In the genomic region with DNA sequence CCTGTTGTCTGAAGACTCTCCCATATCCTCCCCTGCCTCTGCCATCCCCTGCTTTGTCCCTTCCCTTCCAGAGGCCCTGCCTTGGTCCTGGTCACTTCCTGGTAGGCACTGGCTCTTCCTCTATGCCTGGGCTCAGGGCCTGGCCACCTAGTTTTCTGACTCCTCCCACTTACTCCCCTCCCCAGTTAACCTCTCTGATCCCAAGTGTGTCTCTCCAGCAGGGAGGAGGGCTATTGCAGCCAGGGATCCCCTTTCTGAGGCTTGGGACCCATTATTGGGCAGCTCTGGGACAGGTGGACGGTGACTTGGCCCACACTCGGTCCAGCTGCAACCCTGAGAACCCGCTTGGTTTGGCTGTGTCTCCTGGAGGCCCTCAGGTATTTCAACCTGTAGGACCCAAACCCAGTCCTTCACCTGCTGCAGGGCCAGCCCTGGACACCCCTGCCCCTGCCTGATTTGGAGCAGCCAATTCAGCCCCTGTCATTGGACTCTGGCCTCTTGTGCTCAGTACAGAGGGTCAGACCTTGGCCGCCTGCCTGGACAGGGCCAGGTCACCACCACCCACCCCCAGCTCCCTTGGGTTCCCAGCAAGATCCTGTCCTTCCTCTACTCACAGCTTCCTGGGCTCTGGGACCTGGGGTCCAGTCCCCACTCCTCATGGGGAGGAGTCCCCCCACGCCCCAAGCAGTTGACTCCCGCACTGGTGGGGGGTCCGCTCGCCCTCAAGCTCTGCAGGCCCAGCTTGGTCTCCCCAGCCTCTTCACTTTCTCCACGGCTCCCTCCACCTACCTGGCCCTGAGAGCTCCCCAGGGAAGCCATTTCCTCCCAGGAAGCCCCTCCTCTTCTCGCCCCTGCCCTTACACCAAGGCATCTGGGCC, we compare ENCODE assay signal across 1 cellular context.
TF ChIP-seq lines count a peak whose summit lies in the region.

No MANE protein-coding gene starts in this region.

TF ChIP-seq in HepG2, 621 proteins besides CTCF, POLR2A, EP300 and RAD21 (continued from another document and continues in another):
- no peak for TF ChIP-seq PRDM4 (CRISPR knock-in tag; IDR thresholded peaks at IDR 0.05; ENCODE audit: borderline replicate concordance)
- peak; percentile 77; the same call in 1 of the 2 replicates for TF ChIP-seq ESRRA (CRISPR knock-in tag; IDR thresholded peaks at IDR 0.05; ENCODE audit: low read depth)
- peak; percentile 38 for TF ChIP-seq ZFX (CRISPR knock-in tag; IDR thresholded peaks at IDR 0.05; ENCODE audit: low read depth)
- TF ChIP-seq TBX2 (CRISPR knock-in tag; IDR thresholded peaks at IDR 0.05; ENCODE audit: borderline replicate concordance), result peak; percentile 17; the same call in 1 of the 2 replicates
- TF ChIP-seq, protein P1, sequence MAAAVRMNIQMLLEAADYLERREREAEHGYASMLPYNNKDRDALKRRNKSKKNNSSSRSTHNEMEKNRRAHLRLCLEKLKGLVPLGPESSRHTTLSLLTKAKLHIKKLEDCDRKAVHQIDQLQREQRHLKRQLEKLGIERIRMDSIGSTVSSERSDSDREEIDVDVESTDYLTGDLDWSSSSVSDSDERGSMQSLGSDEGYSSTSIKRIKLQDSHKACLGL (CRISPR knock-in tag; IDR thresholded peaks at IDR 0.05), result peak; percentile 3; the same call in 1 of the 2 replicates
- TF ChIP-seq BRCA1 (CRISPR knock-in tag; IDR thresholded peaks at IDR 0.05), result no peak
- peak; percentile 84; the same call in 1 of the 2 replicates for TF ChIP-seq PRDM10 (CRISPR knock-in tag; IDR thresholded peaks at IDR 0.05; ENCODE audit: low read depth)
- TF ChIP-seq ZNF766 (CRISPR knock-in tag; IDR thresholded peaks at IDR 0.05; ENCODE audit: borderline replicate concordance), result no peak
- peak; percentile 46; the same call in 1 of the 2 replicates for TF ChIP-seq HOXA3 (CRISPR knock-in tag; IDR thresholded peaks at IDR 0.05)
- no peak for TF ChIP-seq ZNF317 (CRISPR knock-in tag; IDR thresholded peaks at IDR 0.05)
- no peak for TF ChIP-seq BCL6 (CRISPR knock-in tag; IDR thresholded peaks at IDR 0.05)
- TF ChIP-seq ZNF550 (CRISPR knock-in tag; IDR thresholded peaks at IDR 0.05; ENCODE audit: borderline replicate concordance), result no peak
- TF ChIP-seq KLF6 (CRISPR knock-in tag; IDR thresholded peaks at IDR 0.05), result no peak
- no peak for TF ChIP-seq CCAR2 (optimal IDR thresholded peaks at IDR 0.05; ENCODE audit: low read depth, low read length)
- no peak for TF ChIP-seq GPN1 (CRISPR knock-in tag; IDR thresholded peaks at IDR 0.05; ENCODE audit: borderline replicate concordance)
- TF ChIP-seq ZNF878 (CRISPR knock-in tag; IDR thresholded peaks at IDR 0.05), result peak; percentile 71
- TF ChIP-seq, protein P2, sequence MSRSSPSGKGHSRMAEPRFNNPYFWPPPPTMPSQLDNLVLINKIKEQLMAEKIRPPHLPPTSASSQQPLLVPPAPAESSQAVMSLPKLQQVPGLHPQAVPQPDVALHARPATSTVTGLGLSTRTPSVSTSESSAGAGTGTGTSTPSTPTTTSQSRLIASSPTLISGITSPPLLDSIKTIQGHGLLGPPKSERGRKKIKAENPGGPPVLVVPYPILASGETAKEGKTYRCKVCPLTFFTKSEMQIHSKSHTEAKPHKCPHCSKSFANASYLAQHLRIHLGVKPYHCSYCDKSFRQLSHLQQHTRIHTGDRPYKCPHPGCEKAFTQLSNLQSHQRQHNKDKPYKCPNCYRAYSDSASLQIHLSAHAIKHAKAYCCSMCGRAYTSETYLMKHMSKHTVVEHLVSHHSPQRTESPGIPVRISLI (CRISPR knock-in tag; IDR thresholded peaks at IDR 0.05; ENCODE audit: borderline replicate concordance), result no peak
- no peak for TF ChIP-seq SALL2 (CRISPR knock-in tag; IDR thresholded peaks at IDR 0.05)
- peak; percentile 50; the same call in 1 of the 2 replicates for TF ChIP-seq NR2F6 (IDR thresholded peaks at IDR 0.05)
- peak; percentile 72 for TF ChIP-seq NR2F6 (CRISPR knock-in tag; IDR thresholded peaks at IDR 0.05)
- TF ChIP-seq DNMT1 (CRISPR knock-in tag; IDR thresholded peaks at IDR 0.05), result no peak
- TF ChIP-seq HNF4A (CRISPR knock-in tag; IDR thresholded peaks at IDR 0.05), result peak; percentile 94
- TF ChIP-seq RELA (CRISPR knock-in tag; IDR thresholded peaks at IDR 0.05), result no peak
- TF ChIP-seq, protein P3, sequence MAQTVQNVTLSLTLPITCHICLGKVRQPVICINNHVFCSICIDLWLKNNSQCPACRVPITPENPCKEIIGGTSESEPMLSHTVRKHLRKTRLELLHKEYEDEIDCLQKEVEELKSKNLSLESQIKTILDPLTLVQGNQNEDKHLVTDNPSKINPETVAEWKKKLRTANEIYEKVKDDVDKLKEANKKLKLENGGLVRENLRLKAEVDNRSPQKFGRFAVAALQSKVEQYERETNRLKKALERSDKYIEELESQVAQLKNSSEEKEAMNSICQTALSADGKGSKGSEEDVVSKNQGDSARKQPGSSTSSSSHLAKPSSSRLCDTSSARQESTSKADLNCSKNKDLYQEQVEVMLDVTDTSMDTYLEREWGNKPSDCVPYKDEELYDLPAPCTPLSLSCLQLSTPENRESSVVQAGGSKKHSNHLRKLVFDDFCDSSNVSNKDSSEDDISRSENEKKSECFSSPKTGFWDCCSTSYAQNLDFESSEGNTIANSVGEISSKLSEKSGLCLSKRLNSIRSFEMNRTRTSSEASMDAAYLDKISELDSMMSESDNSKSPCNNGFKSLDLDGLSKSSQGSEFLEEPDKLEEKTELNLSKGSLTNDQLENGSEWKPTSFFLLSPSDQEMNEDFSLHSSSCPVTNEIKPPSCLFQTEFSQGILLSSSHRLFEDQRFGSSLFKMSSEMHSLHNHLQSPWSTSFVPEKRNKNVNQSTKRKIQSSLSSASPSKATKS (CRISPR knock-in tag; IDR thresholded peaks at IDR 0.05), result no peak
- no peak for TF ChIP-seq PAX8 (CRISPR knock-in tag; IDR thresholded peaks at IDR 0.05; ENCODE audit: borderline replicate concordance)
- peak; percentile 81 for TF ChIP-seq ZNF652 (CRISPR knock-in tag; IDR thresholded peaks at IDR 0.05; ENCODE audit: borderline replicate concordance, low read depth)
- TF ChIP-seq STAT5B (CRISPR knock-in tag; IDR thresholded peaks at IDR 0.05), result no peak
- TF ChIP-seq ELF1 (CRISPR knock-in tag; IDR thresholded peaks at IDR 0.05), result peak; percentile 77
- no peak for TF ChIP-seq IRX3 (CRISPR knock-in tag; IDR thresholded peaks at IDR 0.05; ENCODE audit: borderline replicate concordance, low read depth)
- no peak for TF ChIP-seq ATM (IDR thresholded peaks at IDR 0.05; ENCODE audit: borderline replicate concordance)
- no peak for TF ChIP-seq IKZF1 (IDR thresholded peaks at IDR 0.05)
- no peak for TF ChIP-seq SNAPC4 (CRISPR knock-in tag; IDR thresholded peaks at IDR 0.05)
- no peak for TF ChIP-seq ZNF75D (CRISPR knock-in tag; IDR thresholded peaks at IDR 0.05; ENCODE audit: borderline replicate concordance)
- TF ChIP-seq EEA1 (CRISPR knock-in tag; IDR thresholded peaks at IDR 0.05; ENCODE audit: borderline replicate concordance), result no peak
- peak; percentile 82 for TF ChIP-seq ELF3 (CRISPR knock-in tag; IDR thresholded peaks at IDR 0.05)
- TF ChIP-seq, protein P4, sequence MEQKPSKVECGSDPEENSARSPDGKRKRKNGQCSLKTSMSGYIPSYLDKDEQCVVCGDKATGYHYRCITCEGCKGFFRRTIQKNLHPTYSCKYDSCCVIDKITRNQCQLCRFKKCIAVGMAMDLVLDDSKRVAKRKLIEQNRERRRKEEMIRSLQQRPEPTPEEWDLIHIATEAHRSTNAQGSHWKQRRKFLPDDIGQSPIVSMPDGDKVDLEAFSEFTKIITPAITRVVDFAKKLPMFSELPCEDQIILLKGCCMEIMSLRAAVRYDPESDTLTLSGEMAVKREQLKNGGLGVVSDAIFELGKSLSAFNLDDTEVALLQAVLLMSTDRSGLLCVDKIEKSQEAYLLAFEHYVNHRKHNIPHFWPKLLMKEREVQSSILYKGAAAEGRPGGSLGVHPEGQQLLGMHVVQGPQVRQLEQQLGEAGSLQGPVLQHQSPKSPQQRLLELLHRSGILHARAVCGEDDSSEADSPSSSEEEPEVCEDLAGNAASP (CRISPR knock-in tag; IDR thresholded peaks at IDR 0.05; ENCODE audit: borderline replicate concordance), result peak; percentile 47; the same call in 1 of the 2 replicates
- no peak for TF ChIP-seq CHCHD3 (CRISPR knock-in tag; IDR thresholded peaks at IDR 0.05)
- no peak for TF ChIP-seq PAWR (CRISPR knock-in tag; IDR thresholded peaks at IDR 0.05; ENCODE audit: borderline replicate concordance)
- TF ChIP-seq ZNF839 (CRISPR knock-in tag; IDR thresholded peaks at IDR 0.05; ENCODE audit: borderline replicate concordance), result no peak
- TF ChIP-seq ZNF10 (CRISPR knock-in tag; IDR thresholded peaks at IDR 0.05; ENCODE audit: borderline replicate concordance, low read depth), result no peak
- TF ChIP-seq ZMYM3 (CRISPR knock-in tag; IDR thresholded peaks at IDR 0.05), result 0 out of 2 replicates have a peak, but pooled peaks have one; percentile 18
- peak; percentile 20; the same call in 1 of the 2 replicates for TF ChIP-seq PITX1 (CRISPR knock-in tag; IDR thresholded peaks at IDR 0.05)
- TF ChIP-seq ZSCAN31 (CRISPR knock-in tag; IDR thresholded peaks at IDR 0.05; ENCODE audit: low read depth), result peak; percentile 9; the same call in 1 of the 2 replicates
